Comparison of ENCODE assay signal across 1 cellular context in the genomic region with DNA sequence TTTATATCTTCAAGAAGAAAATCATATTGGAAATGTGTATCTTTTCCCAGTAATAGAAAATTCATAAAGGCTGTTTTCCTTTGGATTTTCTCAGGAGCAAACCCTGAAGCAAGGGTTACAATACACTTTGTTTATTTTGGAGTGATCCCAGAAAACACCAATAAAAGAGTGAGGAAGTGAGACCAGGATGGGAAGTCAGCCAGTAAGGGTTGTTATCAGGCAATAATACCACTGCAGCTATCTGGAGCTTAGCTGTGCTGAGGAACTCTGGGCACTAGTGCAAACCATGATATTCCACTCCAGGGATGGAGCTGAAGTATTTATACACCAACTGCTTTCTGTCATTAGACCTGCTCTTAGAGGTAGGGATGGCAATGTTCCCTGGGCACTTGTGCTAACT.
TF ChIP-seq lines count a peak whose summit lies in the region.

No MANE protein-coding gene starts in this region.

TF ChIP-seq in IMR-90, 13 proteins besides CTCF, POLR2A, EP300 and RAD21 (continued from another document):
- TF ChIP-seq, protein P1, sequence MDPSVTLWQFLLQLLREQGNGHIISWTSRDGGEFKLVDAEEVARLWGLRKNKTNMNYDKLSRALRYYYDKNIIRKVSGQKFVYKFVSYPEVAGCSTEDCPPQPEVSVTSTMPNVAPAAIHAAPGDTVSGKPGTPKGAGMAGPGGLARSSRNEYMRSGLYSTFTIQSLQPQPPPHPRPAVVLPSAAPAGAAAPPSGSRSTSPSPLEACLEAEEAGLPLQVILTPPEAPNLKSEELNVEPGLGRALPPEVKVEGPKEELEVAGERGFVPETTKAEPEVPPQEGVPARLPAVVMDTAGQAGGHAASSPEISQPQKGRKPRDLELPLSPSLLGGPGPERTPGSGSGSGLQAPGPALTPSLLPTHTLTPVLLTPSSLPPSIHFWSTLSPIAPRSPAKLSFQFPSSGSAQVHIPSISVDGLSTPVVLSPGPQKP (IDR thresholded peaks at IDR 0.05; ENCODE audit: borderline replicate concordance, low read depth, low read length) = no peak
- no peak for TF ChIP-seq MAZ (IDR thresholded peaks at IDR 0.05; ENCODE audit: borderline replicate concordance, low read depth, low read length)
- no peak for TF ChIP-seq SMC3 (IDR thresholded peaks at IDR 0.05; ENCODE audit: low read depth, low read length)
